Comparison of ENCODE assay signal across 15 cellular contexts in genomic region chr9:93315118-93315517, GRCh38.
A peak's percentile ranks its signal among the peaks of the same experiment; 100 is the strongest.
DNase-seq lines count a peak whose midpoint lies in the region; ATAC-seq and TF ChIP-seq lines count a peak whose summit lies in the region.
"Had no signal": no experiment of that assay in that cellular context is flagged by ENCODE, and none has a peak within 500 bp of the region (broad histone marks: within the 10 kb centered on the region; RNA-seq: fewer than 3 reads in every experiment).

No MANE protein-coding gene starts in this region.

- H3K4me3 ChIP-seq in naive thymus-derived CD4-positive, alpha-beta T cell (ENCODE audit: low read length), result no peak overlapping the region
- H3K4me3 ChIP-seq in upper lobe of right lung, result no peak overlapping the region

- in situ Hi-C loops in GM13977 (cut with MboI; ENCODE audit: low pct_unique_long_range_greater_than_20kb, low sequenced_read_pairs, unreplicated experiment), result loop anchor here (25.0 kb wide), 1 partner anchor 153 kb away; no protein-coding TSS in a partner anchor

- no peak overlapping the region for H3K27ac ChIP-seq in naive thymus-derived CD4-positive, alpha-beta T cell (ENCODE audit: low read depth, low read length)
- H3K27ac ChIP-seq in upper lobe of right lung, result no peak overlapping the region

- CTCF ChIA-PET in activated CD4-positive, alpha-beta memory T cell treated with anti-CD3 and anti-CD28 coated beads for 36 hours (lab: Charles Lee), result interaction anchor here (1.6 kb wide), 1 partner anchor 206 kb away, joined by 5 read pairs; no protein-coding TSS in a partner anchor
- CTCF ChIA-PET in activated CD4-positive, alpha-beta memory T cell treated with anti-CD3 and anti-CD28 coated beads, Interleukin-2, amount 10 ng/mL, durations not matched to agents 7 days and 5 days (lab: Charles Lee), result interaction anchor here (2.7 kb wide), 1 partner anchor 12 kb away, joined by 7 read pairs; no protein-coding TSS in a partner anchor
- CTCF ChIA-PET in naive thymus-derived CD4-positive, alpha-beta T cell (lab: Charles Lee), result no interaction called here

- H3K9me3 ChIP-seq in naive thymus-derived CD4-positive, alpha-beta T cell (ENCODE audit: control insufficient read depth in 2 of 3, low read length in 3 of 3), result no peaks in the 10 kb centered on the region
- no peaks in the 10 kb centered on the region for H3K9me3 ChIP-seq in upper lobe of right lung

- TF ChIP-seq CTCF in upper lobe of right lung (IDR thresholded peaks at IDR 0.05), result no peak
- TF ChIP-seq CTCF in GM13977 (IDR thresholded peaks at IDR 0.05; ENCODE audit: extremely low read depth, insufficient read depth, missing control alignments), result no peak

- H3K27me3 Mint-ChIP-seq in activated CD4-positive, alpha-beta memory T cell treated with anti-CD3 and anti-CD28 coated beads for 36 hours, result peaks cover 13% of the 10 kb centered on the region
- peaks cover 40% of the 10 kb centered on the region for H3K27me3 Mint-ChIP-seq in activated CD4-positive, alpha-beta memory T cell treated with anti-CD3 and anti-CD28 coated beads, Interleukin-2, amount 10 ng/mL, durations not matched to agents 7 days and 5 days
- H3K27me3 Mint-ChIP-seq in central memory CD8-positive, alpha-beta T cell, result peaks cover 50% of the 10 kb centered on the region
- peaks cover 5 to 29% (median 14%) of the 10 kb centered on the region in 5 donors for H3K27me3 Mint-ChIP-seq in naive thymus-derived CD4-positive, alpha-beta T cell

- H3K4me1 ChIP-seq in naive thymus-derived CD4-positive, alpha-beta T cell (ENCODE audit: control insufficient read depth in 2 of 2, insufficient read depth in 2 of 2, low read length in 2 of 2), result no peaks in the 10 kb centered on the region
- no peaks in the 10 kb centered on the region for H3K4me1 ChIP-seq in upper lobe of right lung

- POLR2A ChIA-PET in activated CD4-positive, alpha-beta memory T cell treated with anti-CD3 and anti-CD28 coated beads for 36 hours (lab: Charles Lee), result no interaction called here
- POLR2A ChIA-PET in activated CD4-positive, alpha-beta memory T cell treated with anti-CD3 and anti-CD28 coated beads, Interleukin-2, amount 10 ng/mL, durations not matched to agents 7 days and 5 days (lab: Charles Lee), result no interaction called here
- POLR2A ChIA-PET in naive thymus-derived CD4-positive, alpha-beta T cell (lab: Charles Lee), result no interaction called here

- H3K27ac Mint-ChIP-seq in activated CD4-positive, alpha-beta memory T cell treated with anti-CD3 and anti-CD28 coated beads for 36 hours, result no peak overlapping the region
- H3K27ac Mint-ChIP-seq in activated CD4-positive, alpha-beta memory T cell treated with anti-CD3 and anti-CD28 coated beads, Interleukin-2, amount 10 ng/mL, durations not matched to agents 7 days and 5 days, result no peak overlapping the region
- H3K27ac Mint-ChIP-seq in central memory CD8-positive, alpha-beta T cell (ENCODE audit: low read depth), result no peak overlapping the region
- no peak overlapping the region for H3K27ac Mint-ChIP-seq in naive thymus-derived CD4-positive, alpha-beta T cell
- H3K27ac Mint-ChIP-seq: B cell; CD4-positive, alpha-beta T cell had no signal

- H3K36me3 Mint-ChIP-seq in activated CD4-positive, alpha-beta memory T cell treated with anti-CD3 and anti-CD28 coated beads for 36 hours, result no peaks in the 10 kb centered on the region
- H3K36me3 Mint-ChIP-seq in activated CD4-positive, alpha-beta memory T cell treated with anti-CD3 and anti-CD28 coated beads, Interleukin-2, amount 10 ng/mL, durations not matched to agents 7 days and 5 days (ENCODE audit: low read depth), result no peaks in the 10 kb centered on the region
- H3K36me3 Mint-ChIP-seq in central memory CD8-positive, alpha-beta T cell (ENCODE audit: insufficient read depth), result no peaks in the 10 kb centered on the region
- H3K36me3 Mint-ChIP-seq in naive thymus-derived CD4-positive, alpha-beta T cell, result no peaks in the 10 kb centered on the region

- H3K4me1 Mint-ChIP-seq in activated CD4-positive, alpha-beta memory T cell treated with anti-CD3 and anti-CD28 coated beads for 36 hours (ENCODE audit: low read depth), result peaks cover 4% of the 10 kb centered on the region
- H3K4me1 Mint-ChIP-seq in activated CD4-positive, alpha-beta memory T cell treated with anti-CD3 and anti-CD28 coated beads, Interleukin-2, amount 10 ng/mL, durations not matched to agents 7 days and 5 days, result peaks cover 11% of the 10 kb centered on the region
- H3K4me1 Mint-ChIP-seq in central memory CD8-positive, alpha-beta T cell, result peaks cover 31% of the 10 kb centered on the region
- peaks cover 6 to 24% (median 9%) of the 10 kb centered on the region in 7 donors for H3K4me1 Mint-ChIP-seq in naive thymus-derived CD4-positive, alpha-beta T cell
- H3K4me1 Mint-ChIP-seq: B cell had no signal

- intact Hi-C loops in activated CD4-positive, alpha-beta memory T cell treated with anti-CD3 and anti-CD28 coated beads for 36 hours (cut with micrococcal nuclease), result no loop called here
- intact Hi-C loops in naive thymus-derived CD4-positive, alpha-beta T cell (cut with micrococcal nuclease), result no loop called here
- intact Hi-C loops in upper lobe of right lung (cut with DNase I), result no loop called here

- H3K9me3 Mint-ChIP-seq in activated CD4-positive, alpha-beta memory T cell treated with anti-CD3 and anti-CD28 coated beads for 36 hours, result no peaks in the 10 kb centered on the region
- H3K9me3 Mint-ChIP-seq in activated CD4-positive, alpha-beta memory T cell treated with anti-CD3 and anti-CD28 coated beads, Interleukin-2, amount 10 ng/mL, durations not matched to agents 7 days and 5 days, result no peaks in the 10 kb centered on the region
- H3K9me3 Mint-ChIP-seq in central memory CD8-positive, alpha-beta T cell, result no peaks in the 10 kb centered on the region
- H3K9me3 Mint-ChIP-seq in naive thymus-derived CD4-positive, alpha-beta T cell, result no peaks in the 10 kb centered on the region
- H3K9me3 Mint-ChIP-seq: CD4-positive, alpha-beta T cell had no signal

- ATAC-seq in central memory CD8-positive, alpha-beta T cell (replicated peaks; ENCODE audit: extremely low read depth, poor library complexity, severe bottlenecking), result peak; percentile 68
- ATAC-seq in naive thymus-derived CD4-positive, alpha-beta T cell, result peak; percentile 37
- ATAC-seq in upper lobe of right lung, result no peak
- ATAC-seq: HCT116, HepG2 had no signal

- peak; percentile 2 for DNase-seq in activated CD4-positive, alpha-beta memory T cell treated with anti-CD3 and anti-CD28 coated beads for 36 hours
- DNase-seq in activated CD4-positive, alpha-beta memory T cell treated with anti-CD3 and anti-CD28 coated beads, Interleukin-2, amount 10 ng/mL, durations not matched to agents 7 days and 5 days, result no peak
- DNase-seq in central memory CD8-positive, alpha-beta T cell (ENCODE audit: low spot score in 2 of 2), result no peak
- DNase-seq in naive thymus-derived CD4-positive, alpha-beta T cell, result no peak
- DNase-seq in upper lobe of right lung (peak; percentile 15), AG20443 (ENCODE audit: low spot score) (no peak), GM13977 (ENCODE audit: low spot score) (no peak)
- DNase-seq: ACHN, C1 segment of cervical spinal cord, Calu3, DMS 273 treated with DMSO at 0.1 percent for 48 hours had no signal

- no peaks in the 10 kb centered on the region for H3K36me3 ChIP-seq in naive thymus-derived CD4-positive, alpha-beta T cell (ENCODE audit: control insufficient read depth in 2 of 3, insufficient read depth in 3 of 3, low read length in 3 of 3)
- no peaks in the 10 kb centered on the region for H3K36me3 ChIP-seq in upper lobe of right lung

- no peak overlapping the region for H3K4me3 Mint-ChIP-seq in activated CD4-positive, alpha-beta memory T cell treated with anti-CD3 and anti-CD28 coated beads for 36 hours
- H3K4me3 Mint-ChIP-seq in activated CD4-positive, alpha-beta memory T cell treated with anti-CD3 and anti-CD28 coated beads, Interleukin-2, amount 10 ng/mL, durations not matched to agents 7 days and 5 days, result no peak overlapping the region
- no peak overlapping the region for H3K4me3 Mint-ChIP-seq in central memory CD8-positive, alpha-beta T cell
- H3K4me3 Mint-ChIP-seq in naive thymus-derived CD4-positive, alpha-beta T cell, result no peak overlapping the region
- H3K4me3 Mint-ChIP-seq: B cell; CD4-positive, alpha-beta T cell had no signal

- H3K27me3 ChIP-seq in naive thymus-derived CD4-positive, alpha-beta T cell (ENCODE audit: control insufficient read depth in 2 of 2, insufficient read depth in 2 of 2, low read length in 2 of 2), result no peaks in the 10 kb centered on the region
- peaks cover 8% of the 10 kb centered on the region for H3K27me3 ChIP-seq in upper lobe of right lung

Comparison
In these comparisons a context has a peak if more than half of its experiments do, and no peak if none do; other contexts are left out.
1. DNase-seq: peak in activated CD4-positive, alpha-beta memory T cell treated with anti-CD3 and anti-CD28 coated beads for 36 hours (single experiment) and upper lobe of right lung (single experiment); none in activated CD4-positive, alpha-beta memory T cell treated with anti-CD3 and anti-CD28 coated beads, Interleukin-2, amount 10 ng/mL, durations not matched to agents 7 days and 5 days (single experiment), central memory CD8-positive, alpha-beta T cell (0 of 2), naive thymus-derived CD4-positive, alpha-beta T cell (0 of 9), AG20443 (single experiment) and GM13977 (single experiment).